ENCODE assay signal across 9 cellular contexts in the genomic region with DNA sequence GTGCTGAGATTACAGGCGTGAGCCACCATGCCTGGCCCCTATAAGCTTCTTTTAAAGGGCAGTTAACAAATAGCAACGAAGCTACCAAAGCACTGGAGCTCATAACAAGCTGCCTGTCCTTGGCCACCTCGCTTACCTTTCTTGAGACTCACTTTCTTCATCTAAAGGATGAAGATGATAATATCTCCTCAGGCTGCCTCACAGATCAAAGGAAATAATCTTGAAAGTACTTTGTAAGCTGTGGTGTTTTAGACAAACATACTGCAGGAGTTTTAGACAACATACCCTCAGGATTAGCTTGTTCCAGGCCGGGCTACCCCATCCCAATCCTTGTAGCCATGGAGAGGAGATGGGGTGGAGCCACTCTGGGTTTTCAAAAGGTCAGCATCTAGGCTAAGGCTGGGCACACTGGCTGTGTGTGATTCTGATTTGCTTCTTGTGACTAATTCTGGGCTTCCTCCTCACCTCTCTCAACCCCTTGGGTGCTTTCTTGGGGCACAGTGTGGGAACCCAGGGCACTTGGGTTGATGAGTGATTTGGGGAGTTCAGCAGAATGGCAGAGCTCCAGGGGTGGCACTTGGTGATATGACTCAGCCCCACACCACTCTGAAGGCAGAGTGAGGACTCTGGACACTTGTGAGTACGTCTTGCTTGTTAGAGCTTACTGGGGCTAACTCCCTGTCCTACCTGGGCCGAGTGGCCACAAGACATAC. TPM values are rescaled to one million over a fixed set of nuclear protein-coding genes. Genes with fewer than 3 reads are reported as not detected.
DNase-seq lines count a peak whose midpoint lies in the region; ATAC-seq lines count a peak whose summit lies in the region.
"Had no signal": no experiment of that assay in that cellular context is flagged by ENCODE, and none has a peak within 500 bp of the region (broad histone marks: within the 10 kb centered on the region; RNA-seq: fewer than 3 reads in every experiment).

No MANE protein-coding gene starts in this region.

- CTCF ChIA-PET in activated naive CD4-positive, alpha-beta T cell treated with anti-CD3 and anti-CD28 coated beads for 36 hours (lab: Charles Lee): interaction anchor here (1.2 to 1.6 kb wide), 4 partner anchors 10 to 236 kb away, joined by 3 to 6 read pairs (median 5); no protein-coding TSS in a partner anchor

- peak; percentile 56 for ATAC-seq in HG03354 (IDR thresholded peaks at IDR 0.05; ENCODE audit: poor library complexity, severe bottlenecking, unreplicated experiment)
- peak; percentile 87 to 90 for ATAC-seq in activated T-cell treated with anti-CD3 and anti-CD28 coated beads, Interleukin-2, amount 50 U/mL, for 72 hours (replicated peaks in 1 of 2)
- ATAC-seq: left lobe of liver had no signal

- H3K36me3 Mint-ChIP-seq in activated naive CD4-positive, alpha-beta T cell treated with anti-CD3 and anti-CD28 coated beads for 36 hours (ENCODE audit: low read depth): no peaks in the 10 kb centered on the region
- no peaks in the 10 kb centered on the region for H3K36me3 Mint-ChIP-seq in activated T-cell treated with anti-CD3 and anti-CD28 coated beads, Interleukin-2, amount 50 U/mL, for 72 hours (ENCODE audit: insufficient read depth in 2 of 2)

- peak; percentile 76 for DNase-seq in activated naive CD4-positive, alpha-beta T cell treated with anti-CD3 and anti-CD28 coated beads for 36 hours
- no peak for DNase-seq in activated naive CD4-positive, alpha-beta T cell (lab: John Stamatoyannopoulos, UW)
- peak; percentile 81 to 89 for DNase-seq in activated T-cell treated with anti-CD3 and anti-CD28 coated beads, Interleukin-2, amount 50 U/mL, for 72 hours
- DNase-seq in stimulated activated naive CD4-positive, alpha-beta T cell treated with Interleukin-2 at 50 U/mL for 16 hours (lab: John Stamatoyannopoulos, UW): peak; percentile 69
- DNase-seq in HUDEP-2 (lab: John Stamatoyannopoulos, UW; ENCODE audit: unreplicated experiment in 76 of 76) (no peak), NCI-H2196 (lab: John Stamatoyannopoulos, UW; ENCODE audit: unreplicated experiment) (no peak), NCI-H2171 (lab: John Stamatoyannopoulos, UW) (no peak)

- H3K4me1 Mint-ChIP-seq in activated naive CD4-positive, alpha-beta T cell treated with anti-CD3 and anti-CD28 coated beads for 36 hours (ENCODE audit: low read depth): peaks cover 22% of the 10 kb centered on the region
- peaks cover 57% of the 10 kb centered on the region for H3K4me1 Mint-ChIP-seq in activated T-cell treated with anti-CD3 and anti-CD28 coated beads, Interleukin-2, amount 50 U/mL, for 72 hours (ENCODE audit: low read depth)

- H3K4me3 Mint-ChIP-seq in activated naive CD4-positive, alpha-beta T cell treated with anti-CD3 and anti-CD28 coated beads for 36 hours: no peak overlapping the region
- H3K4me3 Mint-ChIP-seq in activated T-cell treated with anti-CD3 and anti-CD28 coated beads, Interleukin-2, amount 50 U/mL, for 72 hours: peak overlapping the region; percentile 34 to 47

- no peak overlapping the region for H3K27ac Mint-ChIP-seq in activated naive CD4-positive, alpha-beta T cell treated with anti-CD3 and anti-CD28 coated beads for 36 hours
- H3K27ac Mint-ChIP-seq in activated T-cell treated with anti-CD3 and anti-CD28 coated beads, Interleukin-2, amount 50 U/mL, for 72 hours: no peak overlapping the region

- H3K27me3 Mint-ChIP-seq in activated naive CD4-positive, alpha-beta T cell treated with anti-CD3 and anti-CD28 coated beads for 36 hours (ENCODE audit: low read depth): peaks cover 24% of the 10 kb centered on the region
- H3K27me3 Mint-ChIP-seq in activated T-cell treated with anti-CD3 and anti-CD28 coated beads, Interleukin-2, amount 50 U/mL, for 72 hours (ENCODE audit: low read depth): peaks cover 65% of the 10 kb centered on the region

- no peaks in the 10 kb centered on the region for H3K9me3 Mint-ChIP-seq in activated naive CD4-positive, alpha-beta T cell treated with anti-CD3 and anti-CD28 coated beads for 36 hours
- H3K9me3 Mint-ChIP-seq in activated T-cell treated with anti-CD3 and anti-CD28 coated beads, Interleukin-2, amount 50 U/mL, for 72 hours: no peaks in the 10 kb centered on the region

- intact Hi-C loops in activated naive CD4-positive, alpha-beta T cell treated with anti-CD3 and anti-CD28 coated beads for 36 hours (cut with micrococcal nuclease): loop anchor here (1.0 to 10.0 kb wide), 5 partner anchors 11 to 433 kb away; no protein-coding TSS in a partner anchor

RNA-seq across cellular contexts. Expression of a gene that starts 5.2 kb away (rescaled TPM):
- not detected for total RNA-seq in activated naive CD4-positive, alpha-beta T cell treated with anti-CD3 and anti-CD28 coated beads for 36 hours
- not detected for total RNA-seq in activated T-cell treated with anti-CD3 and anti-CD28 coated beads, Interleukin-2, amount 50 U/mL, for 72 hours
- total RNA-seq: left lobe of liver had no signal

RNA-seq across cellular contexts. Expression of a gene that starts 16.7 kb away (rescaled TPM):
- not detected for total RNA-seq in activated naive CD4-positive, alpha-beta T cell treated with anti-CD3 and anti-CD28 coated beads for 36 hours
- not detected for total RNA-seq in activated T-cell treated with anti-CD3 and anti-CD28 coated beads, Interleukin-2, amount 50 U/mL, for 72 hours

Comparison
In these comparisons a context has a peak if more than half of its experiments do, and no peak if none do; other contexts are left out.
1. DNase-seq: peak in activated naive CD4-positive, alpha-beta T cell treated with anti-CD3 and anti-CD28 coated beads for 36 hours (single experiment), activated T-cell treated with anti-CD3 and anti-CD28 coated beads, Interleukin-2, amount 50 U/mL, for 72 hours (2 of 2) and stimulated activated naive CD4-positive, alpha-beta T cell treated with Interleukin-2 at 50 U/mL for 16 hours (single experiment); none in activated naive CD4-positive, alpha-beta T cell (0 of 4), HUDEP-2 (0 of 76), NCI-H2196 (single experiment) and NCI-H2171 (single experiment).